21 cellular contexts compared by ENCODE assay signal in genomic region chr20:48260370-48260769, GRCh38.
DNase-seq lines count a peak whose midpoint lies in the region; TF ChIP-seq lines count a peak whose summit lies in the region.
"Had no signal": no experiment of that assay in that cellular context is flagged by ENCODE, and none has a peak within 500 bp of the region (broad histone marks: within the 10 kb centered on the region; RNA-seq: fewer than 3 reads in every experiment).

No MANE protein-coding gene starts in this region.

- H3K27me3 ChIP-seq in vagina, result no peaks in the 10 kb centered on the region
- peaks cover 0 to 33% (median 0%) of the 10 kb centered on the region in 4 donors for H3K27me3 ChIP-seq in esophagus squamous epithelium
- H3K27me3 ChIP-seq: upper lobe of left lung had no signal

- H3K36me3 ChIP-seq in vagina, result no peaks in the 10 kb centered on the region
- no peaks in the 10 kb centered on the region for H3K36me3 ChIP-seq in esophagus squamous epithelium
- H3K36me3 ChIP-seq: prostate gland, upper lobe of left lung had no signal

- no peak for TF ChIP-seq CTCF in vagina (IDR thresholded peaks at IDR 0.05)
- TF ChIP-seq CTCF in esophagus squamous epithelium (IDR thresholded peaks at IDR 0.05), result no peak

- no peak overlapping the region for H3K4me3 ChIP-seq in vagina
- H3K4me3 ChIP-seq in esophagus squamous epithelium, result no peak overlapping the region
- H3K4me3 ChIP-seq: prostate gland, upper lobe of left lung had no signal

- TF ChIP-seq POLR2A in vagina (IDR thresholded peaks at IDR 0.05) (no peak), esophagus squamous epithelium (IDR thresholded peaks at IDR 0.05) (no peak)

- H3K27ac ChIP-seq in vagina (no peak overlapping the region), esophagus squamous epithelium (no peak overlapping the region)
- H3K27ac ChIP-seq: prostate gland, upper lobe of left lung had no signal

- no peaks in the 10 kb centered on the region for H3K4me1 ChIP-seq in vagina
- no peaks in the 10 kb centered on the region for H3K4me1 ChIP-seq in esophagus squamous epithelium
- H3K4me1 ChIP-seq: prostate gland, upper lobe of left lung had no signal

- intact Hi-C loops in head of caudate nucleus (cut with DNase I), result no loop called here
- intact Hi-C loops in vagina (cut with DNase I), result no loop called here
- intact Hi-C loops in esophagus squamous epithelium (cut with DNase I), result no loop called here

- WGBS in esophagus squamous epithelium, 2 donors, result 64 to 77% methylated on average over 7 of the region's 7 CpGs

- H3K9me3 ChIP-seq in vagina (no peaks in the 10 kb centered on the region), esophagus squamous epithelium (no peaks in the 10 kb centered on the region)
- H3K9me3 ChIP-seq: prostate gland, upper lobe of left lung had no signal

- DNase-seq in DMS79 treated with DMSO at 0.1 percent for 48 hours (lab: John Stamatoyannopoulos, UW) (peak; percentile 13), DMS79 (lab: John Stamatoyannopoulos, UW) (no peak), NCI-H446 treated with DMSO at 0.1 percent for 48 hours (lab: John Stamatoyannopoulos, UW) (peak; percentile 14), head of caudate nucleus (peak in 37 of 42 donors; percentile 17 to 83 (median 51)), nucleus accumbens (lab: John Stamatoyannopoulos, UW) (peak in 30 of 56 donors; percentile 6 to 86 (median 30)), vagina (ENCODE audit: extremely low spot score in 2 of 2) (no peak), esophagus squamous epithelium (lab: John Stamatoyannopoulos, UW) (no peak)
- no peak for DNase-seq in activated T-cell treated with anti-CD3 and anti-CD28 coated beads, Interleukin-2, amount 50 U/mL, for 1 hour
- DNase-seq: activated CD4-positive, alpha-beta T cell treated with anti-CD3 and anti-CD28 coated beads for 48 hours; activated gamma-delta T cell treated with Interleukin-2 at 50 U/mL for 16 hours; amniotic stem cell; cerebellar nuclear complex; DND-41; effector memory CD8-positive, alpha-beta T cell; H7; Kasumi-1; NCI-H2227 treated with DMSO at 0.1 percent for 48 hours; stimulated activated CD4-positive, alpha-beta T cell treated with anti-CD3 and anti-CD28 coated beads, Interleukin-15, amount 100 ng/mL, for 24 hours; stimulated activated naive CD8-positive, alpha-beta T cell treated with anti-CD3 and anti-CD28 coated beads, Interleukin-15, Interleukin-2, amounts not matched to agents 100 U/mL and 50 U/mL, for 24 hours had no signal

Comparison
In these comparisons a context has a peak if more than half of its experiments do, and no peak if none do; other contexts are left out.
1. DNase-seq: peak in DMS79 treated with DMSO at 0.1 percent for 48 hours (single experiment), NCI-H446 treated with DMSO at 0.1 percent for 48 hours (single experiment), head of caudate nucleus (37 of 42) and nucleus accumbens (30 of 56); none in DMS79 (single experiment), vagina (0 of 2), esophagus squamous epithelium (single experiment) and activated T-cell treated with anti-CD3 and anti-CD28 coated beads, Interleukin-2, amount 50 U/mL, for 1 hour (single experiment).